ENCODE assay signal across 1 cellular context in the genomic region with DNA sequence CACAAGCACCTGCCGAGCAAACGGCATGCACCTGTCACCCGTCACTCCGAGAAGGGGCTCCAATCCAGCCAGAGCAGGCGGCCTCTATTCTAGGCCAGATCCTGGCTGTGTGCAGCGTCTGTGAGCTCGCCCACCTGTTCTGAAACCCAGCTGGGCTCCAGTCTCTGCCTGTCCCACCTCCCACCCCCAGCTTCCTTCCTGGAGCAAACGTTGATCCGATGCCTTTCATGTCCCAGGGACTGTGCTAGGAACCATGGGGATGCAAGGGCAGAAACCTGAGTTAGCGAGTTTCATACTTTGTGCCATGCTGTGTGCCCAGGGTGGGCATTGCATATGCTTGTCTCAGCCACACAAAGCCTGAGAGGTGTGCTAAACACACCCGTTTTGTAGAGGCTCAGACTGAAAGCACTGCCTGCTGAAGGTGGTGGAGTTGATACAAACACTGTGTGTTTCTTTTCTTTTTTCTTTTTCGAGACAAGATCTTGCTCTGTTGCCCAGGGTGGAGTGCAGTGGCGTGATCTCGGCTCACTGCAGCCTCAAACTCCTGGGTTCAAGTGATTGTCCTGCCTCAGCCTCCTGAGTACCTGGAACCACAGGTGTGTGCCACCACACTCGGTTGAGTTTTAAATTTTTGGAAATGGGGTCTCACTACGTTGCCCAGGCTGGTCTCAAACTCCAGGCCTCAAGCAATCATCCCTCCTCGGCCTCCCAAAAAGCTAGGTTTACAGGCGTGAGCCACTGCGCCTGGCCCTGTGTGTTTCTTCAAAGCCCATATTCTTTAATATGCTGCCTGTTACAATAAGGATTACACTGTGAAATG.
TF ChIP-seq lines count a peak whose summit lies in the region.

No MANE protein-coding gene starts in this region.

TF ChIP-seq in GM12878, 131 proteins besides CTCF, POLR2A, EP300 and RAD21 (continued from another document):
- TF ChIP-seq TCF12 (IDR thresholded peaks at IDR 0.05; ENCODE audit: low read depth, low read length), result peak; percentile 87
- 0 out of 2 replicates have a peak, but pooled peaks have one; percentile 17 for TF ChIP-seq CREB1 (IDR thresholded peaks at IDR 0.05; ENCODE audit: low read depth)
- TF ChIP-seq BHLHE40 (IDR thresholded peaks at IDR 0.05; ENCODE audit: borderline replicate concordance in 1 of 2, low read depth in 2 of 2, low read length in 1 of 2), result peak in 1 of 2 experiments; percentile 37; a peak in 1 of 4 replicates
- peak; percentile 78 for TF ChIP-seq EED (IDR thresholded peaks at IDR 0.05; ENCODE audit: low read depth)
- TF ChIP-seq RUNX3 (IDR thresholded peaks at IDR 0.05; ENCODE audit: low read length), result peak; percentile 49; the same call in 1 of the 2 replicates
- TF ChIP-seq IKZF1 (conservative IDR thresholded peaks at IDR 0.05), result 0 out of 2 replicates have a peak, but pooled peaks have one; percentile 40
- TF ChIP-seq TCF3 (IDR thresholded peaks at IDR 0.05; ENCODE audit: borderline replicate concordance, insufficient read depth, low read depth, low read length), result peak; percentile 61; the same call in 1 of the 2 replicates
TF ChIP-seq in GM12878: peak in this region for 9.
